9 cellular contexts compared by ENCODE assay signal in the genomic region with DNA sequence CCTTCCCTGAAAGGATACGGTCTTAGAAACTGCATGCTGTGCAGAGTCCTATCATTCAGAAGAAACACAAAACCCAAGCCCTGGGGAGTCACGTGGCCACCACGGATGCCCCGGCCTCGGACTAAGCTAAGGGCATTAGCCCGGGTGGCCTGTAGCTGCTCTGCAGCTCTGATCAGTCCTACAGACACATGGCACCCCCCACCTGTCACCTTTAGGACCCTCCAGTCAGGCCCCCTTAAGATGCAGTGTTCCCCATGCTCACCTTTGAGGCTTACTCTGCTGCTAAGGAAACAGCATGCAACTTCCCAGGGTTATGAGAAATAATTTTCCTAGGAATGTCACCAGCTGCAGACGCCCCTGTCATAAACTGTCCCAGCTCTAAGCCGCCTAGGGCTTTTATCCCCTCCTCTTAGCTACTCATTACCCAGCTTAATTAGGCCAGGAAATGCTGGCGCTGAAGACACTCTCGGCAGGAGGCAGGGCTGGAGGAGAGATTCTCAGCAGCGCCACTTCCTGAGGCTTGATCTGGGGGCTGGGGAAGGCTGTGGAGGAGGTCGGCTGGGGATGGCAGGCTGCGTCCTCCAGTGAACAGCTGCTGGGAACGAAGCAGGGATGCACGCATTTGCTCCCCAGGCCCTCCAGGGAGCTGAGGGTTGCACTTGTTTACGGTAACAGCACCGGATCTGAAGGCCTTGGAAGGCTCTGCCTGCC. TPM values are rescaled to one million over a fixed set of nuclear protein-coding genes. Genes with fewer than 3 reads are reported as not detected.
DNase-seq lines count a peak whose midpoint lies in the region; ATAC-seq and TF ChIP-seq lines count a peak whose summit lies in the region.
"Had no signal": no experiment of that assay in that cellular context is flagged by ENCODE, and none has a peak within 500 bp of the region (broad histone marks: within the 10 kb centered on the region; RNA-seq: fewer than 3 reads in every experiment).

No MANE protein-coding gene starts in this region.

- no peak overlapping the region for H3K4me3 Mint-ChIP-seq in endothelial cell (ENCODE audit: unreplicated experiment)
- H3K4me3 Mint-ChIP-seq: memory B cell had no signal

- BruUV-seq in A673 (replicated peaks; lab: Mats Ljungman, UMichigan), result no TSS peak

- H3K9ac ChIP-seq in smooth muscle cell (ENCODE audit: low read depth), result no peak overlapping the region

- peak overlapping the region; percentile 67 for H3K4me2 ChIP-seq in smooth muscle cell

- H3K9me3 Mint-ChIP-seq in endothelial cell (ENCODE audit: unreplicated experiment), result no peaks in the 10 kb centered on the region
- H3K9me3 Mint-ChIP-seq: memory B cell had no signal

- peaks cover 41% of the 10 kb centered on the region for H3K4me1 Mint-ChIP-seq in endothelial cell (ENCODE audit: unreplicated experiment)

- H3K4me3 ChIP-seq in A673 (ENCODE audit: low read depth, low read length, poor library complexity, severe bottlenecking) (peak overlapping the region; percentile 10), smooth muscle cell (peak overlapping the region; percentile 20), foreskin fibroblast (ENCODE audit: low read depth in 1 of 2, low read length in 2 of 2) (no peak overlapping the region)

- WGBS in smooth muscle cell (ENCODE audit: low lambda C conversion rate), result 13% methylated on average over 17 of the region's 17 CpGs

- H3K79me2 ChIP-seq in smooth muscle cell (ENCODE audit: low read depth), result no peaks in the 10 kb centered on the region

- H2AFZ ChIP-seq in smooth muscle cell (ENCODE audit: low read depth), result peak overlapping the region; percentile 55

- 0 out of 2 replicates have a peak, but pooled peaks have one; percentile 13 for TF ChIP-seq CTCF in A673 (conservative IDR thresholded peaks at IDR 0.05; ENCODE audit: low read depth, low read length)
- TF ChIP-seq CTCF in endothelial cell (IDR thresholded peaks at IDR 0.05; ENCODE audit: unreplicated experiment), result no peak
- no peak for TF ChIP-seq CTCF in smooth muscle cell (IDR thresholded peaks at IDR 0.05; ENCODE audit: borderline replicate concordance, insufficient read depth, poor library complexity, severe bottlenecking)
- TF ChIP-seq CTCF in foreskin fibroblast (IDR thresholded peaks at IDR 0.05; ENCODE audit: low read depth, low read length), result no peak

- intact Hi-C loops in A673 (cut with micrococcal nuclease; ENCODE audit: unreplicated experiment), result loop anchor here (5.0 kb wide), 3 partner anchors 49 to 236 kb away; partner anchors contain the start of genes ADA2 and CECR2

- DNase-seq in A673 (ENCODE audit: low spot score), result peak; percentile 98
- DNase-seq in NCI-H187 treated with DMSO at 0.1 percent for 48 hours (lab: John Stamatoyannopoulos, UW), result peak; percentile 29
- DNase-seq in endothelial cell (ENCODE audit: low spot score), result peak; percentile 30
- DNase-seq in smooth muscle cell (lab: John Stamatoyannopoulos, UW; ENCODE audit: unreplicated experiment), result no peak
- no peak for DNase-seq in foreskin fibroblast

- peaks cover 3% of the 10 kb centered on the region for H3F3A ChIP-seq in smooth muscle cell (ENCODE audit: low read depth)

- peaks cover 63% of the 10 kb centered on the region for H3K4me1 ChIP-seq in A673 (ENCODE audit: insufficient read depth, low read length, poor library complexity, severe bottlenecking)
- H3K4me1 ChIP-seq in smooth muscle cell (ENCODE audit: low read depth), result peaks cover 46% of the 10 kb centered on the region

- CTCF ChIA-PET in A673 (lab: Charles Lee), result interaction anchor here (0.6 to 1.2 kb wide), 2 partner anchors 65 to 235 kb away, joined by 3 to 7 read pairs; no protein-coding TSS in a partner anchor

- no peaks in the 10 kb centered on the region for H3K36me3 Mint-ChIP-seq in endothelial cell (ENCODE audit: low read depth, unreplicated experiment)
- H3K36me3 Mint-ChIP-seq: memory B cell had no signal

- H3K27me3 ChIP-seq in A673 (replicated peaks; ENCODE audit: insufficient read depth, low read depth, low read length, poor library complexity) (no peaks in the 10 kb centered on the region), smooth muscle cell (ENCODE audit: low read depth) (no peaks in the 10 kb centered on the region)

- H3K36me3 ChIP-seq in A673 (ENCODE audit: insufficient read depth, low read length, poor library complexity, severe bottlenecking), result no peaks in the 10 kb centered on the region
- H3K36me3 ChIP-seq in smooth muscle cell (ENCODE audit: low read depth), result no peaks in the 10 kb centered on the region

- peaks cover 7% of the 10 kb centered on the region for H3K27me3 Mint-ChIP-seq in endothelial cell (ENCODE audit: unreplicated experiment)
- H3K27me3 Mint-ChIP-seq: memory B cell had no signal

- no peaks in the 10 kb centered on the region for H3K9me3 ChIP-seq in A673 (ENCODE audit: low read depth, low read length, poor library complexity, severe bottlenecking)
- H3K9me3 ChIP-seq in smooth muscle cell (replicated peaks; ENCODE audit: low read depth), result no peaks in the 10 kb centered on the region

- no peaks in the 10 kb centered on the region for H4K20me1 ChIP-seq in smooth muscle cell (ENCODE audit: low read depth)

- H3K27ac ChIP-seq in A673 (ENCODE audit: low read depth, low read length, poor library complexity, severe bottlenecking), result peak overlapping the region; percentile 94
- no peak overlapping the region for H3K27ac ChIP-seq in smooth muscle cell (ENCODE audit: low read depth)

- ATAC-seq in GM19025 (IDR thresholded peaks at IDR 0.05; ENCODE audit: low read depth, unreplicated experiment) (peak; percentile 61), GM19328 (IDR thresholded peaks at IDR 0.05; ENCODE audit: unreplicated experiment) (no peak), HG02623 (IDR thresholded peaks at IDR 0.05; ENCODE audit: unreplicated experiment) (no peak)

- POLR2A ChIA-PET in A673 (lab: Charles Lee; ENCODE audit: low non-redundant PET), result interaction anchor here (0.6 to 0.7 kb wide), 2 partner anchors 425 to 886 kb away, joined by 3 to 19 read pairs; no protein-coding TSS in a partner anchor

- no peak overlapping the region for H3K27ac Mint-ChIP-seq in endothelial cell (ENCODE audit: unreplicated experiment)
- H3K27ac Mint-ChIP-seq: memory B cell had no signal

RNA-seq across cellular contexts. Expression of gene ADA2, which starts 47.2 kb away (rescaled TPM):
- total RNA-seq in A673 (2021), result 4.1 and 4.9 TPM in 2 replicates
- 12.6 TPM for total RNA-seq in endothelial cell (ENCODE audit: unreplicated experiment)
- 14.6 and 14.9 TPM in 2 replicates for total RNA-seq in smooth muscle cell
- polyA plus RNA-seq in smooth muscle cell, result 16.9 and 17.7 TPM in 2 replicates

Comparison
In these comparisons a context has a peak if more than half of its experiments do, and no peak if none do; other contexts are left out.
1. DNase-seq: peak in A673 (single experiment), NCI-H187 treated with DMSO at 0.1 percent for 48 hours (single experiment) and endothelial cell (single experiment); none in smooth muscle cell (single experiment) and foreskin fibroblast (0 of 2).
2. H3K4me3 ChIP-seq: peak in A673 (single experiment) and smooth muscle cell (single experiment); none in foreskin fibroblast (0 of 2).